18 cellular contexts compared by ENCODE assay signal in the genomic region with DNA sequence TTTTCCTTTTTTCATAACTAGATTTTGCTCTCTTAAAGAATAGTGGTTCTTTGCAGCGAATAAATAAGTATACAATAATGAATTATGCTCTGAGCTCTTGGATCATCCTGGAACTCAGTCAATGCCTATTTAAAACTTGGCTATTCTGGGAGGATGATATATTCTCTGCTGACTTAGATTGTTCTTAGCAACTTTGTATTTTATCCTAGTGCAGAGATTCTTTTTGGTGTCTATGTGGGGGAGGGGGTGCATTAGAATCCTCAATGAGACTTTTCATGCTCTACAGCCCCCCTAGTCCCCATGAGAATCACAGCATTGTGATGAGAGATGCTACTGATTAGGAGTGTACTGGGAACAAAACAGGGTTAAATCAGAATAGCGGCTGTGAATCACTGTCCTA.
"Had no signal": no experiment of that assay in that cellular context is flagged by ENCODE, and none has a peak within 500 bp of the region (broad histone marks: within the 10 kb centered on the region; RNA-seq: fewer than 3 reads in every experiment).

No MANE protein-coding gene starts in this region.

- H3K4me1 Mint-ChIP-seq: activated CD4-positive, alpha-beta T cell treated with anti-CD3 and anti-CD28 coated beads, Interleukin-2, amount 10 ng/mL, durations not matched to agents 7 days and 5 days had no signal

- ATAC-seq: activated naive CD4-positive, alpha-beta T cell treated with anti-CD3 and anti-CD28 coated beads, Interleukin-2, amount 50 U/mL, for 72 hours; body of pancreas; naive thymus-derived CD4-positive, alpha-beta T cell had no signal

- H3K36me3 Mint-ChIP-seq: activated naive CD4-positive, alpha-beta T cell treated with anti-CD3 and anti-CD28 coated beads, Interleukin-2, amount 50 U/mL, for 72 hours had no signal

- H3K4me3 Mint-ChIP-seq: activated CD4-positive, alpha-beta T cell treated with anti-CD3 and anti-CD28 coated beads, Interleukin-2, amount 10 ng/mL, durations not matched to agents 7 days and 5 days; endodermal cell had no signal

- DNase-seq: activated CD4-positive, alpha-beta T cell treated with anti-CD3 and anti-CD28 coated beads, Interleukin-2, amount 10 ng/mL, durations not matched to agents 7 days and 5 days; activated CD4-positive, CD25-positive, alpha-beta regulatory T cell; activated effector memory CD4-positive, alpha-beta T cell treated with Interleukin-2 at 50 U/mL for 16 hours; amniotic stem cell; body of pancreas; dermis blood vessel endothelial cell; kidney glomerular epithelial cell; midbrain; naive thymus-derived CD4-positive, alpha-beta T cell; sigmoid colon; stimulated activated CD4-positive, alpha-beta T cell treated with anti-CD3 and anti-CD28 coated beads, Interleukin-2, amount 100 ng/mL, for 48 hours; stimulated activated naive CD4-positive, alpha-beta T cell treated with Interleukin-2 at 50 U/mL for 16 hours; T-helper 2 cell had no signal

- H3K36me3 ChIP-seq: neutrophil, sigmoid colon, suprapubic skin had no signal

- H3K27me3 ChIP-seq: body of pancreas, neutrophil, sigmoid colon, suprapubic skin had no signal

- H3K27ac Mint-ChIP-seq: activated CD4-positive, alpha-beta T cell treated with anti-CD3 and anti-CD28 coated beads, Interleukin-2, amount 10 ng/mL, durations not matched to agents 7 days and 5 days; activated naive CD4-positive, alpha-beta T cell treated with anti-CD3 and anti-CD28 coated beads, Interleukin-2, amount 50 U/mL, for 72 hours; endodermal cell; naive thymus-derived CD4-positive, alpha-beta T cell had no signal

- H3K9me3 Mint-ChIP-seq: activated CD4-positive, alpha-beta T cell treated with anti-CD3 and anti-CD28 coated beads, Interleukin-2, amount 10 ng/mL, durations not matched to agents 7 days and 5 days; activated naive CD4-positive, alpha-beta T cell treated with anti-CD3 and anti-CD28 coated beads, Interleukin-2, amount 50 U/mL, for 72 hours; naive thymus-derived CD4-positive, alpha-beta T cell had no signal

- H3K4me3 ChIP-seq: body of pancreas, lung, sigmoid colon, suprapubic skin had no signal

- H3K9me3 ChIP-seq: body of pancreas, neutrophil, sigmoid colon had no signal

- H3K27ac ChIP-seq: body of pancreas, neutrophil, sigmoid colon, suprapubic skin had no signal

- H3K4me1 ChIP-seq: body of pancreas, suprapubic skin had no signal

- H3K27me3 Mint-ChIP-seq: activated CD4-positive, alpha-beta T cell treated with anti-CD3 and anti-CD28 coated beads, Interleukin-2, amount 10 ng/mL, durations not matched to agents 7 days and 5 days had no signal
